ENCODE assay signal across 8 cellular contexts in the genomic region with DNA sequence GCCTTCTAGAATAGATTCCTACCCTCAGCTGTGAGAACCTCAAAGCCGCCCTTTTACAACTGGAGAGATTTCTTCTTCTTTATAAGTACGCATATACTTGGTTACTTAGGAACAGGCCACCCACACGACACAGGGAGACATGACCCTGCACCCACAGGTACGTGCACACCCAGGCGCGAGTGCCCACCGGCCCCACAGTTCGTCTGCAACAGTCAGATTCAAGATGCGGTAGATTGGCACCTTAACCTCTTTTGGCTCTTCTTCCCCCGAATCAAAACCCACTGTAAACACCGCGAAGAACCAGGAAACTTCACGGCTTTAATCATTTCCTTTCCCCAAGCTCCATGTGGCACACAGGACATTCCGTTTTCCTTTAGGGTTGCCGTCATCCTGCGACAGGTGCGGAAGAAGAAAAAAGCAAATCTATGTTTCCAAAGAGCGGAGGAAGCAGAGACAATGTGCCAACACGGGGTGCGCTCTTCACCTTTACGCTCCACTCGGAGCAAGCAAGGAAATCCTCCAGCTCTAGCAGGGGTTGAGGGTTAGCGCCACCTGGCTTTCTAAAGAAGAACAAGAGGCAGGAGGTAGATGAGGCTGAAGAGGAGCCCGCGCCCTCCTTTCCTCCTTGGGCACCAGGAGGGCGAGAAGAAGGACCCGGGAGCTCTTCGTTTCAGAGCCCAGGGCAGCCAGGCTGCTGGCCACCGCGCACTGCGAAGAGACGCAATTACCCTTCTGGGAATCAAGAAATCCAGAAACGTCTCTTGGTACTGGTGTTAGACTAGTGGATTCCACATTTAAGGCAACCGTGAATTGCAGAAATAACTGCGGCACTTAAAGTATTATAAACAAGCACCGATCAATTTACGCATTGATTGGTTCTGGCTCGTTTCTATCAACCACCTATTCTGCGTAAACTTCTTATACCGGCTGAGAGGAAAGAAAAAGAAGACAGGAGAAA. TPM values are rescaled to one million over a fixed set of nuclear protein-coding genes. Genes with fewer than 3 reads are reported as not detected.
A peak's percentile ranks its signal among the peaks of the same experiment; 100 is the strongest.
DNase-seq lines count a peak whose midpoint lies in the region; ATAC-seq, FAIRE-seq and TF ChIP-seq lines count a peak whose summit lies in the region.

No MANE protein-coding gene starts in this region.

- peak overlapping the region; percentile 62 for H3K4me3 ChIP-seq in GM12865 (ENCODE audit: low read depth, low read length)
- peak overlapping the region; percentile 14 to 64 (median 45) for H3K4me3 ChIP-seq in breast epithelium

- peaks cover 0 to 5% of the 10 kb centered on the region in 2 donors for H3K4me1 ChIP-seq in breast epithelium

- ATAC-seq in T-helper 17 cell = peak; percentile 98

- no peaks in the 10 kb centered on the region for H3K27me3 ChIP-seq in breast epithelium

- peaks cover 25% of the 10 kb centered on the region for H3K4me1 Mint-ChIP-seq in T-helper 17 cell

- TF ChIP-seq POLR2A in H54 (IDR thresholded peaks at IDR 0.05; ENCODE audit: low read depth, low read length) (no peak), breast epithelium (IDR thresholded peaks at IDR 0.05) (no peak)

- no peaks in the 10 kb centered on the region for H3K36me3 ChIP-seq in KOPT-K1 (ENCODE audit: insufficient read depth, low read length)
- H3K36me3 ChIP-seq in breast epithelium = no peaks in the 10 kb centered on the region

- peaks cover 4% of the 10 kb centered on the region for H3K36me3 Mint-ChIP-seq in T-helper 17 cell (ENCODE audit: low read depth)

- H3K4me3 Mint-ChIP-seq in T-helper 17 cell = peak overlapping the region; percentile 91

- no peak for FAIRE-seq in H54 (lab: Jason Lieb, UNC)

- peaks cover 34% of the 10 kb centered on the region for H3K27me3 Mint-ChIP-seq in T-helper 17 cell

- H3K27ac Mint-ChIP-seq in T-helper 17 cell = peak overlapping the region; percentile 27

- TF ChIP-seq CTCF in GM12865 (IDR thresholded peaks at IDR 0.05; ENCODE audit: insufficient read depth, low read depth, low read length, missing control alignments) (peak; percentile 81), breast epithelium (IDR thresholded peaks at IDR 0.05) (peak; percentile 26 to 53 (median 48))

- H3K27ac ChIP-seq in KOPT-K1 (ENCODE audit: low read depth, low read length, poor library complexity, severe bottlenecking) (peak overlapping the region; percentile 14), breast epithelium (no peak overlapping the region)

- no peaks in the 10 kb centered on the region for H3K9me3 ChIP-seq in KOPT-K1 (ENCODE audit: insufficient read depth, low read length, poor library complexity, severe bottlenecking)
- H3K9me3 ChIP-seq in T-helper 17 cell (ENCODE audit: control insufficient read depth, low read length, poor library complexity, severe bottlenecking) = no peaks in the 10 kb centered on the region
- no peaks in the 10 kb centered on the region for H3K9me3 ChIP-seq in breast epithelium

- intact Hi-C loops in breast epithelium (cut with DNase I; ENCODE audit: low total_unique reads) = no loop called here

- DNase-seq in GM12865 (ENCODE audit: low read depth) (peak; percentile 85), H54 (ENCODE audit: insufficient read length, low spot score) (peak; percentile 43), T-helper 17 cell (peak in 2 of 3 donors; percentile 21 to 38), breast epithelium (ENCODE audit: low spot score in 2 of 2) (peak in 1 of 2 donors; percentile 33), inferior parietal cortex (ENCODE audit: extremely low spot score) (peak; percentile 62), hepatic stellate cell (ENCODE audit: low spot score) (no peak)
- peak; percentile 36 to 48 for DNase-seq in stimulated activated CD4-positive, alpha-beta T cell treated with anti-CD3 and anti-CD28 coated beads, Interleukin-15, amount 100 ng/mL, for 48 hours (ENCODE audit: low read depth in 2 of 2)

RNA-seq across cellular contexts. Expression of gene HAND2, which starts 35.7 kb away (rescaled TPM):
- total RNA-seq in T-helper 17 cell = not detected
- 10 to 100 TPM; 10.5 to 29.6 (median 12.8) TPM for total RNA-seq in breast epithelium

Comparison
In these comparisons a context has a peak if more than half of its experiments do, and no peak if none do; other contexts are left out.
1. RNA of gene HAND2, which starts 35.7 kb away (total RNA-seq): 10.5 to 29.6 TPM in breast epithelium; not detected in T-helper 17 cell; every median in the first group is over 10 times any median in the second.